In the genomic region with DNA sequence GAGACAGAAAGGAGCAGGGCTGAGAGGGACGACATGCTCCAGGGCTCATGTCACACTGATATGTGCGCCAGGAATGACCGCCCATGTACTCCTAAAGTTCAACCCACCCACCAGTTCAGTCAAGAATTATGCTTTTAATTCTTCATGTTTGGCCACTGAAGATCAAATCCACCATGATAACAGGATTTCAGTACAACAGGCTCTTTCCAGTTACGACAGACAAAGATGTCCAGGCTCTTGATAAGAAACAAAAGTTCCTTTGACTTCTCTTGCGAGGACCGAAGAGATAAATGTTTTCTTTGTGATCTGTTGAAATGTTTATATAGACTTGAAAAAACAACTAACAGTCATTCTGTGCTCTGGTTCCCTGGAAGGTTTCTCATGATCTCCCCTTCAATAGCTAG, we compare ENCODE assay signal across 13 cellular contexts.
DNase-seq lines count a peak whose midpoint lies in the region; ATAC-seq and TF ChIP-seq lines count a peak whose summit lies in the region.
"Had no signal": no experiment of that assay in that cellular context is flagged by ENCODE, and none has a peak within 500 bp of the region (broad histone marks: within the 10 kb centered on the region; RNA-seq: fewer than 3 reads in every experiment).

No MANE protein-coding gene starts in this region.

- H3K9ac ChIP-seq in Karpas-422 (ENCODE audit: low read length) = no peak overlapping the region
- peak overlapping the region; percentile 22 to 78 (median 58) for H3K9ac ChIP-seq in subcutaneous abdominal adipose tissue (ENCODE audit: low read length in 5 of 5)

- H3K4me1 ChIP-seq in Karpas-422 (ENCODE audit: low read length) = no peaks in the 10 kb centered on the region
- peaks cover 7 to 67% (median 39%) of the 10 kb centered on the region in 5 donors for H3K4me1 ChIP-seq in subcutaneous abdominal adipose tissue (ENCODE audit: control insufficient read depth in 5 of 5, insufficient read depth in 5 of 5, low read length in 5 of 5)
- no peaks in the 10 kb centered on the region for H3K4me1 ChIP-seq in naive thymus-derived CD4-positive, alpha-beta T cell (ENCODE audit: control insufficient read depth in 2 of 2, insufficient read depth in 2 of 2, low read length in 2 of 2)

- H3K9me2 ChIP-seq in Karpas-422 (replicated peaks; ENCODE audit: insufficient read depth, low read length) = no peaks in the 10 kb centered on the region

- intact Hi-C loops in dorsolateral prefrontal cortex (cut with DNase I) = loop anchor here (5.0 kb wide), 2 partner anchors 72 to 142 kb away; partner anchors contain the start of gene CD164 (in 1 of the 2)
- intact Hi-C loops in naive thymus-derived CD4-positive, alpha-beta T cell (cut with micrococcal nuclease) = loop anchor here in 1 of 2 donors (5.0 kb wide), 2 partner anchors 143 to 368 kb away; partner anchors contain the start of gene CEP57L1

- no peaks in the 10 kb centered on the region for H3K36me3 ChIP-seq in Karpas-422 (ENCODE audit: insufficient read depth, low read length)
- H3K36me3 ChIP-seq in subcutaneous abdominal adipose tissue (ENCODE audit: control insufficient read depth in 5 of 5, insufficient read depth in 5 of 5, low read length in 5 of 5) = no peaks in the 10 kb centered on the region
- H3K36me3 ChIP-seq in naive thymus-derived CD4-positive, alpha-beta T cell (ENCODE audit: control insufficient read depth in 2 of 3, insufficient read depth in 3 of 3, low read length in 3 of 3) = no peaks in the 10 kb centered on the region

- no peak for ATAC-seq in stimulated activated effector memory CD8-positive, alpha-beta T cell treated with anti-CD3 and anti-CD28 coated beads, Interleukin-12 subunit alpha, Interleukin-12 subunit beta, amount 100 ng/mL, for 72 hours
- no peak for ATAC-seq in GM18867 (IDR thresholded peaks at IDR 0.05; ENCODE audit: unreplicated experiment)
- no peak for ATAC-seq in naive thymus-derived CD4-positive, alpha-beta T cell

- H4K20me1 ChIP-seq in Karpas-422 (ENCODE audit: insufficient read depth, low read depth, low read length) = no peaks in the 10 kb centered on the region

- H3K4me2 ChIP-seq in Karpas-422 (ENCODE audit: low read depth, low read length, poor library complexity, severe bottlenecking) = no peak overlapping the region

- no peaks in the 10 kb centered on the region for H3K79me2 ChIP-seq in Karpas-422 (ENCODE audit: low read length)

- H3K27ac ChIP-seq in Karpas-422 (ENCODE audit: low read length) (no peak overlapping the region), dorsolateral prefrontal cortex (peak overlapping the region; percentile 9 to 86 (median 75)), subcutaneous abdominal adipose tissue (ENCODE audit: low read depth, low read length) (peak overlapping the region; percentile 99)
- no peak overlapping the region for H3K27ac ChIP-seq in naive thymus-derived CD4-positive, alpha-beta T cell (ENCODE audit: low read depth, low read length)

- no peak overlapping the region for H3K4me3 ChIP-seq in Karpas-422 (ENCODE audit: low read length)
- H3K4me3 ChIP-seq in dorsolateral prefrontal cortex = no peak overlapping the region
- H3K4me3 ChIP-seq in subcutaneous abdominal adipose tissue (ENCODE audit: low read depth in 1 of 5, low read length in 5 of 5) = no peak overlapping the region
- no peak overlapping the region for H3K4me3 ChIP-seq in naive thymus-derived CD4-positive, alpha-beta T cell (ENCODE audit: low read length)

- DNase-seq in Karpas-422 = peak; percentile 4
- DNase-seq in dorsolateral prefrontal cortex = no peak
- DNase-seq in mesothelial cell of epicardium (ENCODE audit: low spot score in 2 of 2, unreplicated experiment in 2 of 2) = no peak
- no peak for DNase-seq in stimulated activated effector memory CD8-positive, alpha-beta T cell treated with anti-CD3 and anti-CD28 coated beads, Interleukin-12 subunit alpha, Interleukin-12 subunit beta, amount 100 ng/mL, for 72 hours (ENCODE audit: low spot score in 2 of 2)
- no peak for DNase-seq in NCI-H526 (lab: John Stamatoyannopoulos, UW)
- DNase-seq in naive thymus-derived CD4-positive, alpha-beta T cell = no peak
- DNase-seq: activated CD4-positive, alpha-beta memory T cell treated with anti-CD3 and anti-CD28 coated beads for 36 hours; activated naive CD4-positive, alpha-beta T cell treated with anti-CD3 and anti-CD28 coated beads for 36 hours; effector CD8-positive, alpha-beta T cell; glutamatergic neuron; NCI-H2171 had no signal

- CTCF ChIA-PET in naive thymus-derived CD4-positive, alpha-beta T cell (lab: Charles Lee) = no interaction called here

- H3K4me1 Mint-ChIP-seq in mesothelial cell of epicardium = peaks cover 17% of the 10 kb centered on the region
- H3K4me1 Mint-ChIP-seq in stimulated activated effector memory CD8-positive, alpha-beta T cell treated with anti-CD3 and anti-CD28 coated beads, Interleukin-12 subunit alpha, Interleukin-12 subunit beta, amount 100 ng/mL, for 72 hours = peaks cover 25% of the 10 kb centered on the region
- H3K4me1 Mint-ChIP-seq in naive thymus-derived CD4-positive, alpha-beta T cell = peaks cover 15 to 36% (median 31%) of the 10 kb centered on the region in 7 donors

- H3K27ac Mint-ChIP-seq in mesothelial cell of epicardium = peak overlapping the region; percentile 70
- no peak overlapping the region for H3K27ac Mint-ChIP-seq in stimulated activated effector memory CD8-positive, alpha-beta T cell treated with anti-CD3 and anti-CD28 coated beads, Interleukin-12 subunit alpha, Interleukin-12 subunit beta, amount 100 ng/mL, for 72 hours
- H3K27ac Mint-ChIP-seq in naive thymus-derived CD4-positive, alpha-beta T cell = peak overlapping the region in 1 of 9 donors; percentile 38
- H3K27ac Mint-ChIP-seq: activated CD4-positive, alpha-beta memory T cell treated with anti-CD3 and anti-CD28 coated beads for 36 hours; activated naive CD4-positive, alpha-beta T cell treated with anti-CD3 and anti-CD28 coated beads for 36 hours had no signal

- H3K36me3 Mint-ChIP-seq in mesothelial cell of epicardium = no peaks in the 10 kb centered on the region
- H3K36me3 Mint-ChIP-seq in stimulated activated effector memory CD8-positive, alpha-beta T cell treated with anti-CD3 and anti-CD28 coated beads, Interleukin-12 subunit alpha, Interleukin-12 subunit beta, amount 100 ng/mL, for 72 hours = no peaks in the 10 kb centered on the region
- peaks cover 0 to 5% (median 0%) of the 10 kb centered on the region in 5 donors for H3K36me3 Mint-ChIP-seq in naive thymus-derived CD4-positive, alpha-beta T cell
- H3K36me3 Mint-ChIP-seq: activated CD4-positive, alpha-beta memory T cell treated with anti-CD3 and anti-CD28 coated beads for 36 hours had no signal

- POLR2A ChIA-PET in naive thymus-derived CD4-positive, alpha-beta T cell (lab: Charles Lee) = no interaction called here

- H3K27me3 ChIP-seq in Karpas-422 (ENCODE audit: low read length) (no peaks in the 10 kb centered on the region), dorsolateral prefrontal cortex (no peaks in the 10 kb centered on the region), subcutaneous abdominal adipose tissue (ENCODE audit: control insufficient read depth in 5 of 5, insufficient read depth in 4 of 5, low read length in 5 of 5) (no peaks in the 10 kb centered on the region)
- no peaks in the 10 kb centered on the region for H3K27me3 ChIP-seq in naive thymus-derived CD4-positive, alpha-beta T cell (ENCODE audit: control insufficient read depth in 2 of 2, insufficient read depth in 2 of 2, low read length in 2 of 2)

- H3K9me3 Mint-ChIP-seq in mesothelial cell of epicardium = peaks cover 2% of the 10 kb centered on the region
- H3K9me3 Mint-ChIP-seq in stimulated activated effector memory CD8-positive, alpha-beta T cell treated with anti-CD3 and anti-CD28 coated beads, Interleukin-12 subunit alpha, Interleukin-12 subunit beta, amount 100 ng/mL, for 72 hours = no peaks in the 10 kb centered on the region
- H3K9me3 Mint-ChIP-seq in naive thymus-derived CD4-positive, alpha-beta T cell = peaks cover 0 to 4% (median 0%) of the 10 kb centered on the region in 11 donors
- H3K9me3 Mint-ChIP-seq: activated CD4-positive, alpha-beta memory T cell treated with anti-CD3 and anti-CD28 coated beads for 36 hours; activated naive CD4-positive, alpha-beta T cell treated with anti-CD3 and anti-CD28 coated beads for 36 hours had no signal

- no peak for TF ChIP-seq CTCF in dorsolateral prefrontal cortex (IDR thresholded peaks at IDR 0.05 in 54 of 56, conservative IDR thresholded peaks at IDR 0.05 in 2 of 56; ENCODE audit: low read depth in 1 of 56, partially characterized antibody in 56 of 56)
- no peak for TF ChIP-seq CTCF in mesothelial cell of epicardium (IDR thresholded peaks at IDR 0.05; ENCODE audit: unreplicated experiment)

- no peak overlapping the region for H3K4me3 Mint-ChIP-seq in mesothelial cell of epicardium
- H3K4me3 Mint-ChIP-seq in stimulated activated effector memory CD8-positive, alpha-beta T cell treated with anti-CD3 and anti-CD28 coated beads, Interleukin-12 subunit alpha, Interleukin-12 subunit beta, amount 100 ng/mL, for 72 hours = no peak overlapping the region
- no peak overlapping the region for H3K4me3 Mint-ChIP-seq in naive thymus-derived CD4-positive, alpha-beta T cell
- H3K4me3 Mint-ChIP-seq: activated CD4-positive, alpha-beta memory T cell treated with anti-CD3 and anti-CD28 coated beads for 36 hours; activated naive CD4-positive, alpha-beta T cell treated with anti-CD3 and anti-CD28 coated beads for 36 hours had no signal

- H3K9me3 ChIP-seq in Karpas-422 (ENCODE audit: low read length) (no peaks in the 10 kb centered on the region), subcutaneous abdominal adipose tissue (ENCODE audit: control insufficient read depth in 5 of 5, low read length in 5 of 5) (no peaks in the 10 kb centered on the region)
- no peaks in the 10 kb centered on the region for H3K9me3 ChIP-seq in naive thymus-derived CD4-positive, alpha-beta T cell (ENCODE audit: control insufficient read depth in 2 of 3, low read length in 3 of 3)

- H3K27me3 Mint-ChIP-seq in mesothelial cell of epicardium (ENCODE audit: low read depth) = no peaks in the 10 kb centered on the region
- peaks cover 0 to 3% (median 0%) of the 10 kb centered on the region in 5 donors for H3K27me3 Mint-ChIP-seq in naive thymus-derived CD4-positive, alpha-beta T cell
- H3K27me3 Mint-ChIP-seq: activated CD4-positive, alpha-beta memory T cell treated with anti-CD3 and anti-CD28 coated beads for 36 hours had no signal

- H2AFZ ChIP-seq in Karpas-422 (ENCODE audit: low read length) = no peak overlapping the region

Comparison
In these comparisons a context has a peak if more than half of its experiments do, and no peak if none do; other contexts are left out.
1. H3K27ac ChIP-seq: peak in dorsolateral prefrontal cortex (59 of 59) and subcutaneous abdominal adipose tissue (single experiment); none in Karpas-422 (single experiment) and naive thymus-derived CD4-positive, alpha-beta T cell (single experiment).